Comparison of ENCODE assay signal across 9 cellular contexts in the genomic region with DNA sequence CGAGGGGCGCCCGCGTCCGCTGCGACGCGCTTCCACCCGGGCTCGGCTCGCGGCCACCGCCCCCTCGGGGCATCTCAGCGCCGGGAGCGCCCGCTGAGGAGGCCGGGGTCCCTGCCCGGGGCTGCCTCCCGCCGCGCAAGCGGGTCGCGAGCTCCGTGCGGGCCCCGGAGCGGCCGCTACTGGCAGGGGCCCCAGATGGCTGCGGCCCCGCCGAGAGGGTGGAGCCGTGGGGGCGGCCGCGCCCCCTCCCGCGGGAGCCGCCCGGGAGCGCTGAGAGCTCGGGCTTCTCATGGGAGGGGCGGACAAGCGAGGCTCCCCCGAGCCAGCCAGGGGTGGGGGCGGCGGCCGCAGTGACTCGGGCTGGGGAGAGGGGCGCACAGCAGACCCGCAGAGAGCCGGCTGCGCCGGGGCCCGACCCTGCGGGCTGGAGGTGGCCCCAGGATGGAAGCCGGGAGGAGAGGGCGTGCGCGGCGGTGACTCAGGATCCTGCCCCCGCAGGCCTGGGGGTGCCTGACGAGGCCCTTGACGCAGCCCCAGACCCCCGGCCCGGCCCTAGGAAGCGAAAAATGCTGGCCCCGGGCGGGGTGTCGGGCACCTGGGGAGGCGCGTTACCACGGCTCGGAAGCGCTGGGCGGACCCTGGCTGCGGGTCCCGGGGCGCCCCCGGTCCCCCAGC. TPM values are rescaled to one million over a fixed set of nuclear protein-coding genes. Genes with fewer than 3 reads are reported as not detected.
DNase-seq lines count a peak whose midpoint lies in the region; ATAC-seq and TF ChIP-seq lines count a peak whose summit lies in the region.
"Had no signal": no experiment of that assay in that cellular context is flagged by ENCODE, and none has a peak within 500 bp of the region (broad histone marks: within the 10 kb centered on the region; RNA-seq: fewer than 3 reads in every experiment).

No MANE protein-coding gene starts in this region.

- DNase-seq in 8988T, result peak; percentile 83
- peak; percentile 12 for DNase-seq in activated CD4-positive, alpha-beta T cell treated with anti-CD3 and anti-CD28 coated beads, Interleukin-2, amount 50 U/mL, for 1 hour
- peak; percentile 64 to 78 for DNase-seq in erythroblast (lab: John Stamatoyannopoulos, UW)
- DNase-seq in naive thymus-derived CD8-positive, alpha-beta T cell, result peak in 8 of 10 donors; percentile 17 to 64 (median 32)
- peak; percentile 56 to 85 for DNase-seq in aorta
- DNase-seq in NCI-H2107 treated with DMSO at 0.1 percent for 48 hours (lab: John Stamatoyannopoulos, UW; ENCODE audit: unreplicated experiment), result no peak

- H3K36me3 Mint-ChIP-seq in naive thymus-derived CD8-positive, alpha-beta T cell, result no peaks in the 10 kb centered on the region

- no peaks in the 10 kb centered on the region for H3K4me1 ChIP-seq in aorta (ENCODE audit: control insufficient read depth in 1 of 2, insufficient read depth in 2 of 2, low read length in 2 of 2)

- H3K4me3 Mint-ChIP-seq in naive thymus-derived CD8-positive, alpha-beta T cell, result peak overlapping the region in 6 of 10 donors; percentile 48 to 69 (median 56)

- no peak overlapping the region for H3K27ac Mint-ChIP-seq in naive thymus-derived CD8-positive, alpha-beta T cell

- TF ChIP-seq POLR2A in erythroblast (IDR thresholded peaks at IDR 0.05; ENCODE audit: low read length), result no peak

- peak overlapping the region; percentile 93 to 96 for H3K4me3 ChIP-seq in aorta (ENCODE audit: low read length in 2 of 2)

- ATAC-seq in GM18498 (IDR thresholded peaks at IDR 0.05; ENCODE audit: unreplicated experiment), result peak; percentile 36
- ATAC-seq in HG03432 (IDR thresholded peaks at IDR 0.05; ENCODE audit: unreplicated experiment), result peak; percentile 40
- peak; percentile 41 to 54 for ATAC-seq in naive thymus-derived CD8-positive, alpha-beta T cell
- ATAC-seq in aorta (ENCODE audit: low FRiP score), result peak; percentile 53

- no peaks in the 10 kb centered on the region for H3K9me3 Mint-ChIP-seq in naive thymus-derived CD8-positive, alpha-beta T cell
- H3K9me3 Mint-ChIP-seq: nephron had no signal

- H3K27me3 ChIP-seq in aorta (ENCODE audit: control insufficient read depth in 1 of 2, insufficient read depth in 2 of 2, low read length in 1 of 2), result no peaks in the 10 kb centered on the region

- POLR2A ChIA-PET in naive thymus-derived CD8-positive, alpha-beta T cell (lab: Charles Lee), result interaction anchor here (0.6 to 2.4 kb wide), 4 partner anchors 43 to 69 kb away, joined by 3 to 16 read pairs (median 4); a partner anchor contains a TSS

- H3K4me1 Mint-ChIP-seq in naive thymus-derived CD8-positive, alpha-beta T cell, result peaks cover 7 to 25% (median 16%) of the 10 kb centered on the region in 4 donors

- peaks cover 0 to 13% (median 4%) of the 10 kb centered on the region in 5 donors for H3K27me3 Mint-ChIP-seq in naive thymus-derived CD8-positive, alpha-beta T cell

- no peaks in the 10 kb centered on the region for H3K9me3 ChIP-seq in aorta (ENCODE audit: control insufficient read depth, low read length)

- no peak overlapping the region for H3K27ac ChIP-seq in aorta (ENCODE audit: low read depth in 1 of 2, low read length in 2 of 2)

- intact Hi-C loops in aorta (cut with DNase I), result loop anchor here (5.0 to 10.0 kb wide), 4 partner anchors 38 to 386 kb away; no protein-coding TSS in a partner anchor

- H3K36me3 ChIP-seq in aorta (ENCODE audit: control insufficient read depth in 1 of 2, insufficient read depth in 2 of 2, low read length in 1 of 2), result no peaks in the 10 kb centered on the region

- 0% methylated on average over 62 to 82 of the region's 82 CpGs for WGBS in aorta, 2 donors

RNA-seq across cellular contexts. Expression of a gene that starts 0.6 kb away (rescaled TPM):
- 1 to 10 TPM; 7.2 to 7.4 TPM for total RNA-seq in naive thymus-derived CD8-positive, alpha-beta T cell
- under 1 TPM; 0.09 to 0.56 (median 0.34) TPM for polyA plus RNA-seq in naive thymus-derived CD8-positive, alpha-beta T cell
- 10 to 100 TPM; 20.1 to 30.9 TPM for total RNA-seq in aorta
- 10 to 100 TPM in 1 of 2 donors, 1 to 10 TPM in 1; 4.3 to 14.0 TPM for polyA plus RNA-seq in aorta

RNA-seq across cellular contexts. Expression of a gene that starts 44.1 kb away (rescaled TPM):
- total RNA-seq in naive thymus-derived CD8-positive, alpha-beta T cell, result 10 to 100 TPM; 11.0 to 13.0 TPM
- under 1 TPM; 0.47 to 0.66 (median 0.49) TPM for polyA plus RNA-seq in naive thymus-derived CD8-positive, alpha-beta T cell
- 10 to 100 TPM; 18.3 to 20.6 TPM for total RNA-seq in aorta
- 10 to 100 TPM in 1 of 2 donors, 1 to 10 TPM in 1; 7.1 to 12.6 TPM for polyA plus RNA-seq in aorta
